ENCODE assay signal across 8 cellular contexts in the genomic region with DNA sequence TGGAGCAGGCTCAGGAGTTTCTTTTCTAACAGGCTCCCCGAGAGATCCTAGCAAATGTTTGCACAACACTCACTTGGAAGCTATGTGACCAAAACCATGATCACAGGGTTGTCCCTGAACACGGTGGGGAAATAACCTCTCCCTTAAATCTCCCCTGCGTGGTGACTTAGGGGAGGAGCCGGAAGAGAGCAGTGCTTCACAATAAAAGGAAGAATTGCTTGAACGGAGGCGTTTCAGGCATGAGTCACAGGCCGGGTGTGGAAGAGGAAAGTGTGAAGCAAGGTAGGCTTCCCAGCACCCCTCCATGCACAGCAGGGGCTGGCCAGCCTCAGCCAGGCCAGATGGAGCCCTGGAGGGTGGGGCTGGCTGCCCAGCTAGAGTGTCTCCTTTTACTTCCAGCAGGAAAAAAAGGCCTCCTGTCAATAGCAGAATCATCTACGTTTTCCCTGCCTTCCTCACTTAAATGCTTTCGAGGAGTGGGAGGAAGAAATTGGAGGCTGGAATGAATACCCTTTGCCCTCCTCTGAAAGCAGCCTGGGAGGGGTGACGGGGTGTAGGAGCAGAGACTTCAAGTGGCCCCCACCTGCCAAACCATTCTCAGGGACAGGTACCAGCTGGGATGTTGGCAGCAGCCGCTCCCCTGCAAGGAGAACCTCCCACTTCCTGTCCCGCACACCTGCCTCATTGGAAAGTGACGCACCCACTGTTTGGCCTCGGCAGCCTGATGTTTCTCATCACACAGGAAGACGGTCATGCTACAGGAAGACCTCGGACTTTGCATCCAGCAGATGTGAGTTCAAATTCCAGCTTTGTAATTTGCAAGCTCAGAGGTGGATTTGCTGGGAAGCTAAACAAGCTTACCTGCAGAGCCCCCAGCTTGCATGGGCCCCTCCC. TPM values are rescaled to one million over a fixed set of nuclear protein-coding genes. Genes with fewer than 3 reads are reported as not detected.
DNase-seq lines count a peak whose midpoint lies in the region; ATAC-seq and TF ChIP-seq lines count a peak whose summit lies in the region.

No MANE protein-coding gene starts in this region.

- TF ChIP-seq CTCF in heart right ventricle (IDR thresholded peaks at IDR 0.05), result no peak

- no peaks in the 10 kb centered on the region for H3K27me3 ChIP-seq in heart right ventricle

- no peaks in the 10 kb centered on the region for H3K36me3 ChIP-seq in heart right ventricle

- H3K9me3 ChIP-seq in heart right ventricle, result peaks cover 0 to 8% (median 0%) of the 10 kb centered on the region in 11 donors

- H3K4me3 ChIP-seq in heart right ventricle, result peak overlapping the region in 1 of 10 donors; percentile 26
- H3K4me3 ChIP-seq in skin epidermis, result peak overlapping the region in 4 of 7 experiments; percentile 3 to 15 (median 8)

- 32 to 42% methylated on average over 16 of the region's 16 CpGs for WGBS in heart right ventricle, 2 donors

- ATAC-seq in GM21786 (IDR thresholded peaks at IDR 0.05; ENCODE audit: unreplicated experiment) (peak; percentile 95), heart right ventricle (peak; percentile 55 to 93 (median 82))

- peak; percentile 17 for DNase-seq in DMS153 treated with DMSO at 0.1 percent for 48 hours (lab: John Stamatoyannopoulos, UW; ENCODE audit: unreplicated experiment)
- DNase-seq in LoVo (ENCODE audit: low spot score), result peak; percentile 96
- peak; percentile 71 for DNase-seq in SHP77 treated with DMSO at 0.1 percent for 48 hours (lab: John Stamatoyannopoulos, UW)
- peak; percentile 87 for DNase-seq in activated naive CD4-positive, alpha-beta T cell treated with anti-CD3 and anti-CD28 coated beads, Interleukin-2, amount 50 U/mL, for 16 hours
- DNase-seq in heart right ventricle, result peak in 1 of 2 donors; percentile 39
- DNase-seq in D341Med (ENCODE audit: low spot score), result no peak

- intact Hi-C loops in heart right ventricle (cut with DNase I), result no loop called here

- peaks cover 0 to 25% (median 7%) of the 10 kb centered on the region in 9 donors for H3K4me1 ChIP-seq in heart right ventricle

- H3K27ac ChIP-seq in heart right ventricle (peak overlapping the region in 2 of 10 donors; percentile 36 to 82), skin epidermis (peak overlapping the region; percentile 54 to 96 (median 79))

RNA-seq across cellular contexts. Expression of gene PPP2R5C, which starts 30.1 kb away (rescaled TPM):
- total RNA-seq in heart right ventricle, result 100 to 1,000 TPM; 183 to 257 (median 224) TPM
- polyA plus RNA-seq in heart right ventricle, result 100 to 1,000 TPM in 1 of 2 donors, 10 to 100 TPM in 1; 66.8 to 157 TPM
